13 cellular contexts compared by ENCODE assay signal in the genomic region with DNA sequence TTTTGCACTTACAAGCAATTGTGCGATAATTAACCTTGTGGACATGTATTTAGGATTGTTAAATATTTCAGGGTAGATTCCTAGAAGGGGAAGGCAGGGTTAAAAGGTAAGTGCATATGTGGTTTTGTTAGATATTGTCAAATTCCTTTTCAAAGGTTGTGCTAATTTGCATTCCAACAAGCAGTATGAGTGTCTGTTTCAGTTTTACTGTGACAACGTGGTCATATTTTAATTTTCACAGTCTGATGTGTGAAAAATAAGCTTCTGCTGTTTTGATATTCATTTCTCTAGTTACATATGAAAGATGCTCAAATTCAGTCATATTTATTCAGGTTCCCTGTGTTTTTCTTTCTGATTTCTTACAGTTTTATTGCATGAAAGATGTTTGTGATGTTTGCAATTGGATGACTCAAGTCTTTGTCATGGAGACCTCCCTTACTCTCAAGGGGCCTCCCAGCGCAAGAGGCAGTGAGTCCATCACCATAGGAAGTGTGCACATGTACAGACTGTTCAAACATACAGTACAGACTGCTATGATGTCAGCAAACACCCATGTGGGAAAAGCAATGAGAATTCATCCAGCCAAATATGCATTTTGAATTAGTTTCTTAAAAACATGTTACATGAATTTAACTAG.
DNase-seq lines count a peak whose midpoint lies in the region; ATAC-seq, FAIRE-seq and TF ChIP-seq lines count a peak whose summit lies in the region.
"Had no signal": no experiment of that assay in that cellular context is flagged by ENCODE, and none has a peak within 500 bp of the region (broad histone marks: within the 10 kb centered on the region; RNA-seq: fewer than 3 reads in every experiment).

No MANE protein-coding gene starts in this region.

- H3K4me3 ChIP-seq in bronchial epithelial cell (ENCODE audit: low read depth, low read length) (no peak overlapping the region), MG63 (no peak overlapping the region)
- H3K4me3 ChIP-seq: dorsolateral prefrontal cortex had no signal

- no TSS peak for BruUV-seq in Calu3 (replicated peaks; lab: Mats Ljungman, UMichigan)

- no peaks in the 10 kb centered on the region for H3K4me1 Mint-ChIP-seq in Calu3 (ENCODE audit: low read depth, unreplicated experiment)

- intact Hi-C loops in Calu3 (cut with micrococcal nuclease; ENCODE audit: unreplicated experiment) = no loop called here

- ATAC-seq in GM18519 (IDR thresholded peaks at IDR 0.05; ENCODE audit: low FRiP score, unreplicated experiment) (peak; percentile 76), GM19468 (IDR thresholded peaks at IDR 0.05; ENCODE audit: extremely low read depth, unreplicated experiment) (peak; percentile 61), HG03139 (IDR thresholded peaks at IDR 0.05; ENCODE audit: unreplicated experiment) (peak; percentile 87)
- ATAC-seq: HCT116 had no signal

- H3K9me3 Mint-ChIP-seq in Calu3 (ENCODE audit: low read depth, unreplicated experiment) = peaks cover 20% of the 10 kb centered on the region

- no peak overlapping the region for H3K27ac Mint-ChIP-seq in Calu3 (ENCODE audit: unreplicated experiment)

- no peaks in the 10 kb centered on the region for H3K27me3 Mint-ChIP-seq in Calu3 (ENCODE audit: unreplicated experiment)

- H3K27me3 ChIP-seq in bronchial epithelial cell (ENCODE audit: control insufficient read depth, insufficient read depth, low read length) (no peaks in the 10 kb centered on the region), MG63 (no peaks in the 10 kb centered on the region)

- no peaks in the 10 kb centered on the region for H3K36me3 Mint-ChIP-seq in Calu3 (ENCODE audit: insufficient read depth, unreplicated experiment)

- DNase-seq in bronchial epithelial cell (ENCODE audit: low read depth) = peak; percentile 22
- DNase-seq in AML-193 (lab: John Stamatoyannopoulos, UW) = no peak
- no peak for DNase-seq in MG63
- no peak for DNase-seq in Calu3
- no peak for DNase-seq in GDM1 (lab: John Stamatoyannopoulos, UW)
- DNase-seq: activated CD8-positive, alpha-beta memory T cell treated with anti-CD3 and anti-CD28 coated beads, Interleukin-2, amount 50 U/mL, for 48 hours; DMS79 treated with DMSO at 0.1 percent for 48 hours; dorsolateral prefrontal cortex; MV-4-11 had no signal

- H3K36me3 ChIP-seq in bronchial epithelial cell (ENCODE audit: control insufficient read depth, insufficient read depth, low read length) = no peaks in the 10 kb centered on the region
- no peaks in the 10 kb centered on the region for H3K36me3 ChIP-seq in MG63

- no peak for TF ChIP-seq CTCF in bronchial epithelial cell (IDR thresholded peaks at IDR 0.05; ENCODE audit: insufficient read depth, low read length, severe bottlenecking)
- TF ChIP-seq CTCF in Calu3 (IDR thresholded peaks at IDR 0.05; ENCODE audit: unreplicated experiment) = no peak

- FAIRE-seq in bronchial epithelial cell (lab: Jason Lieb, UNC) = no peak

- CTCF ChIA-PET in Calu3 (lab: Charles Lee) = no interaction called here

- no peak overlapping the region for H3K4me3 Mint-ChIP-seq in Calu3 (ENCODE audit: low read depth, unreplicated experiment)

- no peaks in the 10 kb centered on the region for H3K9me3 ChIP-seq in MG63
